In genomic region chr1:147669475-147670318, GRCh38 we compare ENCODE assay signal across 8 cellular contexts. TPM values are rescaled to one million over a fixed set of nuclear protein-coding genes. Genes with fewer than 3 reads are reported as not detected.
A peak's percentile ranks its signal among the peaks of the same experiment; 100 is the strongest.
DNase-seq lines count a peak whose midpoint lies in the region; FAIRE-seq and TF ChIP-seq lines count a peak whose summit lies in the region.

No MANE protein-coding gene starts in this region.

- DNase-seq in H54 (ENCODE audit: insufficient read length, low spot score) (peak; percentile 40), LHCN-M2 (ENCODE audit: low read depth) (peak; percentile 37), UCSD-AML1 (lab: John Stamatoyannopoulos, UW; ENCODE audit: unreplicated experiment) (peak; percentile 73), caudate nucleus (lab: John Stamatoyannopoulos, UW) (peak in 43 of 61 donors; percentile 6 to 71 (median 43)), kidney (peak; percentile 81), T1000 (lab: John Stamatoyannopoulos, UW) (no peak)
- DNase-seq in stimulated activated CD4-positive, alpha-beta T cell treated with anti-CD3 and anti-CD28 coated beads, Interleukin-12 subunit alpha, Interleukin-12 subunit beta, amount 100 ng/mL, for 48 hours (ENCODE audit: low read depth in 2 of 3, low spot score in 1 of 3), result peak; percentile 16 to 23 (median 21)

- no peaks in the 10 kb centered on the region for H3K36me3 ChIP-seq in kidney (ENCODE audit: control insufficient read depth in 1 of 2, insufficient read depth in 2 of 2, low read length in 2 of 2)

- FAIRE-seq in H54 (lab: Jason Lieb, UNC) (no peak), kidney (lab: Jason Lieb, UNC) (no peak)

- intact Hi-C loops in kidney (cut with DNase I), result no loop called here

- H3K27ac ChIP-seq in caudate nucleus (ENCODE audit: low read depth, low read length) (peak overlapping the region; percentile 52), kidney (ENCODE audit: low read depth in 2 of 2, low read length in 2 of 2) (peak overlapping the region; percentile 87 to 91)

- H3K4me3 ChIP-seq in GM08714 (ENCODE audit: low read length) (peak overlapping the region; percentile 71), kidney (ENCODE audit: low read length in 2 of 2) (peak overlapping the region; percentile 77 to 86)

- TF ChIP-seq POLR2A in H54 (IDR thresholded peaks at IDR 0.05; ENCODE audit: low read depth, low read length), result 0 out of 2 replicates have a peak, but pooled peaks have one; percentile 10

- no peaks in the 10 kb centered on the region for H3K9me3 ChIP-seq in kidney (ENCODE audit: control insufficient read depth in 1 of 2, low read length in 2 of 2)

- no peaks in the 10 kb centered on the region for H3K4me1 ChIP-seq in kidney (ENCODE audit: control insufficient read depth in 1 of 2, insufficient read depth in 1 of 2, low read depth in 1 of 2, low read length in 2 of 2)

- peak overlapping the region; percentile 78 to 82 for H3K9ac ChIP-seq in kidney (ENCODE audit: low read length in 2 of 2)

- no peak for TF ChIP-seq CTCF in kidney (IDR thresholded peaks at IDR 0.05; ENCODE audit: borderline replicate concordance, extremely low read depth, insufficient read depth)

RNA-seq across cellular contexts. Expression of gene ACP6, which starts 0.6 kb away (rescaled TPM):
- 5.4 and 8.9 TPM in 2 replicates for total RNA-seq in LHCN-M2 (2014; rRNA removed)
- 11.9 TPM for polyA plus RNA-seq in LHCN-M2 (2012)
- total RNA-seq in kidney, result 43.6 TPM
- 37.7 TPM for polyA plus RNA-seq in kidney (ENCODE audit: insufficient read depth, low read depth, low replicate concordance)
